Comparison of ENCODE assay signal across 13 cellular contexts in the genomic region with DNA sequence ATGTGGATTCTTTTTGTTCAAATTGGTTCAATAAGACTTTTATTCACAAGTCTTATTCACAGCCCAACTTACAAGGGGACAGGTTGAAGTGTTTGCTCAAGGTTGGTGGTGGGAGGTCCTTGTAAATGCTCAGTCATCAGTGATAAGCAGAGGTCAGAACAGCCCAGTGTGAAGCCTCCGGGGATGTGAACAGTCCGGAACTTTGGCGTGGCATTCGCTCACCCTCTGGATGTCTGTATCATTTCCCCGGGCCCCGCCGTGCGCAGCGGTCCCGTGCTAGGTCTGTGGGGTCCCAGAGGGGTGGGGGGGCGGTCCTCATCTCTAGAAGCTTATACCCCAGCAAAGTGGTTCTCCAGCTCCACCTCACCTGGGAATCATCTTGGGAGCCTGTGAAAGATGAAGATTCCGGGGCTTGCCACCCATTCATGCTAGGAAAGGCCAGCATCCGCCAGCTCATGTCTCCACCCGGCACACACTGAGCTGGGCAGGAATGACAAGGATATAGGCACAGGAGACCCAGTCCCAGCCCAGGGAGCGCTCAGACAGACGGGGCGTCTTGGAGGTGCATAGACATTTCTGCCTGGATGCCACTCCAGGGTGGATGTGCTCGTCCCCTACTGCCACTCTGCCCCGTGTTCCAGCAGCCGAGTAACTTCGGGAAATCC.
DNase-seq lines count a peak whose midpoint lies in the region; ATAC-seq and TF ChIP-seq lines count a peak whose summit lies in the region.
"Had no signal": no experiment of that assay in that cellular context is flagged by ENCODE, and none has a peak within 500 bp of the region (broad histone marks: within the 10 kb centered on the region; RNA-seq: fewer than 3 reads in every experiment).

No MANE protein-coding gene starts in this region.

- peak overlapping the region in 6 of 7 donors; percentile 51 to 82 (median 75) for H3K4me3 Mint-ChIP-seq in CD8-positive, alpha-beta memory T cell
- H3K4me3 Mint-ChIP-seq in WTC11, result peak overlapping the region; percentile 71

- no peaks in the 10 kb centered on the region for H3K9me3 ChIP-seq in CD8-positive, alpha-beta memory T cell (ENCODE audit: low read length)
- no peaks in the 10 kb centered on the region for H3K9me3 ChIP-seq in hepatocyte (ENCODE audit: low read depth)
- H3K9me3 ChIP-seq in trophoblast cell (ENCODE audit: insufficient read depth, low read depth, low read length), result peaks cover 10% of the 10 kb centered on the region

- peak overlapping the region; percentile 52 for H3K9ac ChIP-seq in trophoblast cell (ENCODE audit: low read length)
- H3K9ac ChIP-seq: BLaER1 treated with 17β-estradiol and CSF1 and Interleukin-3, amounts not matched to agents 10 nM and 100 nM had no signal

- H3K18ac ChIP-seq in trophoblast cell (ENCODE audit: low read length), result no peak overlapping the region

- DNase-seq in CD8-positive, alpha-beta memory T cell, result no peak
- DNase-seq in WTC11 (ENCODE audit: low spot score) (no peak), hepatocyte (ENCODE audit: low spot score) (peak; percentile 35), trophoblast cell (no peak), kidney tubule cell (ENCODE audit: low spot score) (no peak), DMS114 treated with DMSO at 0.1 percent for 48 hours (lab: John Stamatoyannopoulos, UW; ENCODE audit: unreplicated experiment) (no peak), mucosa of gallbladder (ENCODE audit: low spot score) (no peak)
- DNase-seq: GF-D8, NCI-H510A treated with DMSO at 0.1 percent for 48 hours, RPMI8226 had no signal

- H3K9me2 ChIP-seq in hepatocyte (replicated peaks; ENCODE audit: insufficient read depth), result no peaks in the 10 kb centered on the region

- H4K91ac ChIP-seq in trophoblast cell (ENCODE audit: low read depth, low read length), result no peak overlapping the region

- H4K8ac ChIP-seq in trophoblast cell (ENCODE audit: low read depth, low read length), result no peak overlapping the region

- no peak overlapping the region for H2BK5ac ChIP-seq in trophoblast cell (ENCODE audit: low read depth, low read length, poor library complexity)

- H3K4ac ChIP-seq in trophoblast cell (ENCODE audit: low read depth, low read length), result no peak overlapping the region

- H3K4me1 ChIP-seq in CD8-positive, alpha-beta memory T cell (ENCODE audit: insufficient read depth, low read length), result peaks cover 5% of the 10 kb centered on the region
- H3K4me1 ChIP-seq in hepatocyte (ENCODE audit: insufficient read depth), result peaks cover 3% of the 10 kb centered on the region
- no peaks in the 10 kb centered on the region for H3K4me1 ChIP-seq in trophoblast cell (ENCODE audit: control insufficient read depth in 1 of 2, insufficient read depth in 2 of 2, low read length in 2 of 2)
- H3K4me1 ChIP-seq: BLaER1 treated with 17β-estradiol and CSF1 and Interleukin-3, amounts not matched to agents 10 nM and 100 nM had no signal

- 60% methylated on average over 21 of the region's 21 CpGs for WGBS in hepatocyte (ENCODE audit: low lambda C conversion rate, missing lambda C conversion rate)
- no CpG with 5 or more reads among the region's 21 CpGs for WGBS in trophoblast cell (ENCODE audit: extremely low coverage, insufficient coverage, insufficient read length)

- H3K4me1 Mint-ChIP-seq in CD8-positive, alpha-beta memory T cell, result peaks cover 51 to 76% (median 72%) of the 10 kb centered on the region in 3 donors
- peaks cover 41% of the 10 kb centered on the region for H3K4me1 Mint-ChIP-seq in WTC11

- no peak overlapping the region for H3K4me3 ChIP-seq in CD8-positive, alpha-beta memory T cell (ENCODE audit: low read length)
- H3K4me3 ChIP-seq in hepatocyte, result no peak overlapping the region
- H3K4me3 ChIP-seq in trophoblast cell (ENCODE audit: low read depth, low read length), result no peak overlapping the region
- H3K4me3 ChIP-seq: BLaER1 treated with 17β-estradiol and CSF1 and Interleukin-3, amounts not matched to agents 10 nM and 100 nM had no signal

- H3K27ac Mint-ChIP-seq in CD8-positive, alpha-beta memory T cell, result peak overlapping the region in 3 of 8 donors; percentile 19 to 90 (median 86)
- no peak overlapping the region for H3K27ac Mint-ChIP-seq in WTC11

- no peaks in the 10 kb centered on the region for H3K79me1 ChIP-seq in trophoblast cell (ENCODE audit: low read length)

- H3K23ac ChIP-seq in trophoblast cell (ENCODE audit: low read length), result no peak overlapping the region

- no peaks in the 10 kb centered on the region for H3K36me3 ChIP-seq in CD8-positive, alpha-beta memory T cell (ENCODE audit: insufficient read depth, low read length)
- H3K36me3 ChIP-seq in hepatocyte (replicated peaks; ENCODE audit: insufficient read depth, low read depth) (no peaks in the 10 kb centered on the region), trophoblast cell (ENCODE audit: control insufficient read depth in 1 of 2, insufficient read depth in 2 of 2, low read length in 2 of 2) (peaks cover 0 to 2% of the 10 kb centered on the region in 2 experiments)

- H3K14ac ChIP-seq in trophoblast cell (ENCODE audit: low read length), result no peak overlapping the region

- H3K27me3 ChIP-seq in CD8-positive, alpha-beta memory T cell (ENCODE audit: insufficient read depth, low read length, poor library complexity, severe bottlenecking), result no peaks in the 10 kb centered on the region
- H3K27me3 ChIP-seq in hepatocyte (no peaks in the 10 kb centered on the region), trophoblast cell (ENCODE audit: insufficient read depth, low read length) (no peaks in the 10 kb centered on the region)
- H3K27me3 ChIP-seq: BLaER1 treated with 17β-estradiol and CSF1 and Interleukin-3, amounts not matched to agents 10 nM and 100 nM had no signal

- ATAC-seq in WTC11 (no peak), GM21529 (IDR thresholded peaks at IDR 0.05; ENCODE audit: unreplicated experiment) (no peak)

- peaks cover 0 to 9% (median 0%) of the 10 kb centered on the region in 5 donors for H3K9me3 Mint-ChIP-seq in CD8-positive, alpha-beta memory T cell
- peaks cover 11% of the 10 kb centered on the region for H3K9me3 Mint-ChIP-seq in WTC11

- H3K79me2 ChIP-seq in hepatocyte (no peaks in the 10 kb centered on the region), trophoblast cell (ENCODE audit: control insufficient read depth, insufficient read depth, low read length, poor library complexity) (no peaks in the 10 kb centered on the region)

- H2AFZ ChIP-seq in hepatocyte, result no peak overlapping the region
- no peak overlapping the region for H2AFZ ChIP-seq in trophoblast cell (ENCODE audit: insufficient read depth, low read length, poor library complexity)

- peaks cover 5 to 17% (median 10%) of the 10 kb centered on the region in 3 donors for H3K36me3 Mint-ChIP-seq in CD8-positive, alpha-beta memory T cell
- H3K36me3 Mint-ChIP-seq in WTC11, result peaks cover 13% of the 10 kb centered on the region

- TF ChIP-seq CTCF in WTC11 (IDR thresholded peaks at IDR 0.05) (no peak), hepatocyte (IDR thresholded peaks at IDR 0.05; ENCODE audit: poor library complexity) (no peak)

- peaks cover 0 to 3% of the 10 kb centered on the region in 2 donors for H3K27me3 Mint-ChIP-seq in CD8-positive, alpha-beta memory T cell
- H3K27me3 Mint-ChIP-seq in WTC11 (ENCODE audit: low read depth), result peaks cover 4% of the 10 kb centered on the region

- no peak overlapping the region for H2BK12ac ChIP-seq in trophoblast cell (ENCODE audit: low read length)

- H2BK120ac ChIP-seq in trophoblast cell (ENCODE audit: insufficient read depth, low read length, poor library complexity), result no peak overlapping the region

- H3K27ac ChIP-seq in CD8-positive, alpha-beta memory T cell (ENCODE audit: low read depth, low read length), result no peak overlapping the region
- peak overlapping the region; percentile 28 for H3K27ac ChIP-seq in hepatocyte
- no peak overlapping the region for H3K27ac ChIP-seq in trophoblast cell (ENCODE audit: low read depth, low read length)
- H3K27ac ChIP-seq: BLaER1 treated with 17β-estradiol and CSF1 and Interleukin-3, amounts not matched to agents 10 nM and 100 nM; HL-60 had no signal

- H4K12ac ChIP-seq in trophoblast cell (ENCODE audit: low read depth, low read length), result no peak overlapping the region

- no peak overlapping the region for H2AK5ac ChIP-seq in trophoblast cell (ENCODE audit: low read length)

- H3K4me2 ChIP-seq in hepatocyte (peak overlapping the region; percentile 80), trophoblast cell (ENCODE audit: low read length) (no peak overlapping the region)
- H3K4me2 ChIP-seq: BLaER1 treated with 17β-estradiol and CSF1 and Interleukin-3, amounts not matched to agents 10 nM and 100 nM had no signal

- H4K20me1 ChIP-seq in hepatocyte (ENCODE audit: insufficient read depth, poor library complexity, severe bottlenecking), result no peaks in the 10 kb centered on the region

- POLR2A ChIA-PET in CD8-positive, alpha-beta memory T cell (lab: Charles Lee), result no interaction called here
- POLR2A ChIA-PET in WTC11 (lab: Charles Lee), result no interaction called here

- CTCF ChIA-PET in CD8-positive, alpha-beta memory T cell (lab: Charles Lee), result no interaction called here
- CTCF ChIA-PET in WTC11 (lab: Charles Lee), result no interaction called here

TF ChIP-seq in WTC11, 78 proteins besides CTCF, POLR2A, EP300 and RAD21 (continues in another document):
- TF ChIP-seq ZNF416 (CRISPR knock-in tag; IDR thresholded peaks at IDR 0.05) (no peak), TEAD4 (CRISPR knock-in tag; IDR thresholded peaks at IDR 0.05) (no peak)
- TF ChIP-seq, protein P1, sequence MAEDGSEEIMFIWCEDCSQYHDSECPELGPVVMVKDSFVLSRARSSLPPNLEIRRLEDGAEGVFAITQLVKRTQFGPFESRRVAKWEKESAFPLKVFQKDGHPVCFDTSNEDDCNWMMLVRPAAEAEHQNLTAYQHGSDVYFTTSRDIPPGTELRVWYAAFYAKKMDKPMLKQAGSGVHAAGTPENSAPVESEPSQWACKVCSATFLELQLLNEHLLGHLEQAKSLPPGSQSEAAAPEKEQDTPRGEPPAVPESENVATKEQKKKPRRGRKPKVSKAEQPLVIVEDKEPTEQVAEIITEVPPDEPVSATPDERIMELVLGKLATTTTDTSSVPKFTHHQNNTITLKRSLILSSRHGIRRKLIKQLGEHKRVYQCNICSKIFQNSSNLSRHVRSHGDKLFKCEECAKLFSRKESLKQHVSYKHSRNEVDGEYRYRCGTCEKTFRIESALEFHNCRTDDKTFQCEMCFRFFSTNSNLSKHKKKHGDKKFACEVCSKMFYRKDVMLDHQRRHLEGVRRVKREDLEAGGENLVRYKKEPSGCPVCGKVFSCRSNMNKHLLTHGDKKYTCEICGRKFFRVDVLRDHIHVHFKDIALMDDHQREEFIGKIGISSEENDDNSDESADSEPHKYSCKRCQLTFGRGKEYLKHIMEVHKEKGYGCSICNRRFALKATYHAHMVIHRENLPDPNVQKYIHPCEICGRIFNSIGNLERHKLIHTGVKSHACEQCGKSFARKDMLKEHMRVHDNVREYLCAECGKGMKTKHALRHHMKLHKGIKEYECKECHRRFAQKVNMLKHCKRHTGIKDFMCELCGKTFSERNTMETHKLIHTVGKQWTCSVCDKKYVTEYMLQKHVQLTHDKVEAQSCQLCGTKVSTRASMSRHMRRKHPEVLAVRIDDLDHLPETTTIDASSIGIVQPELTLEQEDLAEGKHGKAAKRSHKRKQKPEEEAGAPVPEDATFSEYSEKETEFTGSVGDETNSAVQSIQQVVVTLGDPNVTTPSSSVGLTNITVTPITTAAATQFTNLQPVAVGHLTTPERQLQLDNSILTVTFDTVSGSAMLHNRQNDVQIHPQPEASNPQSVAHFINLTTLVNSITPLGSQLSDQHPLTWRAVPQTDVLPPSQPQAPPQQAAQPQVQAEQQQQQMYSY (CRISPR knock-in tag; IDR thresholded peaks at IDR 0.05), result no peak
